ENCODE assay signal across 1 cellular context in genomic region chr14:39107624-39108023, GRCh38.
TF ChIP-seq lines count a peak whose summit lies in the region.

No MANE protein-coding gene starts in this region.

TF ChIP-seq in GM12878, 131 proteins besides CTCF, POLR2A, EP300 and RAD21:
- TF ChIP-seq JUNB (IDR thresholded peaks at IDR 0.05) (no peak), NR2C1 (IDR thresholded peaks at IDR 0.05) (no peak), TCF7 (IDR thresholded peaks at IDR 0.05; ENCODE audit: borderline replicate concordance) (no peak), CREB1 (IDR thresholded peaks at IDR 0.05; ENCODE audit: low read depth) (no peak), CBFB (IDR thresholded peaks at IDR 0.05; ENCODE audit: low read depth) (no peak), SMC3 (IDR thresholded peaks at IDR 0.05; ENCODE audit: borderline replicate concordance, low read length) (peak; percentile 69; the same call in 1 of the 2 replicates)
TF ChIP-seq in GM12878: peak in this region for 1.
